ENCODE assay signal across 19 cellular contexts in genomic region chr1:233025566-233025965, GRCh38.
DNase-seq lines count a peak whose midpoint lies in the region; ATAC-seq and TF ChIP-seq lines count a peak whose summit lies in the region.
"Had no signal": no experiment of that assay in that cellular context is flagged by ENCODE, and none has a peak within 500 bp of the region (broad histone marks: within the 10 kb centered on the region; RNA-seq: fewer than 3 reads in every experiment).

No MANE protein-coding gene starts in this region.

- WGBS in H9 (ENCODE audit: extremely low coverage, insufficient read length, low lambda C conversion rate): no CpG with 5 or more reads among the region's 2 CpGs

- H4K20me1 ChIP-seq in H9 (ENCODE audit: control insufficient read depth, insufficient read depth, insufficient read length): no peaks in the 10 kb centered on the region

- no peaks in the 10 kb centered on the region for H3K79me1 ChIP-seq in H9 (ENCODE audit: insufficient read depth, low read depth, low read length, poor library complexity, severe bottlenecking)

- H2AFZ ChIP-seq in H9 (ENCODE audit: low read length): no peak overlapping the region
- H2AFZ ChIP-seq: parathyroid adenoma had no signal

- no peak overlapping the region for H3K4ac ChIP-seq in H9 (ENCODE audit: low read depth, low read length)

- H4K5ac ChIP-seq in H9 (ENCODE audit: insufficient read length, low read depth, low read length): no peak overlapping the region

- no peak overlapping the region for H3K14ac ChIP-seq in H9 (ENCODE audit: insufficient read depth, low read length)

- H3K27me3 Mint-ChIP-seq in chondrocyte (ENCODE audit: low read depth) (no peaks in the 10 kb centered on the region), progenitor cell of endocrine pancreas (peaks cover 11% of the 10 kb centered on the region), H9 (ENCODE audit: low read depth) (no peaks in the 10 kb centered on the region)
- H3K27me3 Mint-ChIP-seq: activated T-helper 17 cell treated with anti-CD3 and anti-CD28 coated beads, Interleukin-2, amount 50 U/mL, for 72 hours; central memory CD8-positive, alpha-beta T cell; IgD-negative memory B cell had no signal

- ATAC-seq in HG03565 (IDR thresholded peaks at IDR 0.05; ENCODE audit: unreplicated experiment) (no peak), GM19463 (IDR thresholded peaks at IDR 0.05; ENCODE audit: unreplicated experiment) (no peak)
- ATAC-seq: activated T-helper 17 cell treated with anti-CD3 and anti-CD28 coated beads, Interleukin-2, amount 50 U/mL, for 72 hours; natural killer cell had no signal

- no peaks in the 10 kb centered on the region for H3K4me1 ChIP-seq in H9 (ENCODE audit: insufficient read depth, low read length)
- H3K4me1 ChIP-seq: parathyroid adenoma had no signal

- H2BK15ac ChIP-seq in H9 (ENCODE audit: low read depth, low read length): no peak overlapping the region

- H3K4me1 Mint-ChIP-seq in chondrocyte (ENCODE audit: low read depth) (peaks cover 4% of the 10 kb centered on the region), progenitor cell of endocrine pancreas (ENCODE audit: low read depth) (peaks cover 9% of the 10 kb centered on the region), H9 (peaks cover 29% of the 10 kb centered on the region in 2 experiments)
- H3K4me1 Mint-ChIP-seq: natural killer cell had no signal

- H2BK5ac ChIP-seq in H9 (ENCODE audit: insufficient read length, low read length): no peak overlapping the region

- no peak overlapping the region for H3K27ac ChIP-seq in H9 (ENCODE audit: insufficient read length, low read depth, low read length)
- H3K27ac ChIP-seq: heart right ventricle, parathyroid adenoma, uterus had no signal

- TF ChIP-seq CTCF in chondrocyte (IDR thresholded peaks at IDR 0.05) (peak; percentile 27), progenitor cell of endocrine pancreas (IDR thresholded peaks at IDR 0.05; ENCODE audit: unreplicated experiment) (peak; percentile 6), H9 (conservative IDR thresholded peaks at IDR 0.05) (no peak)

- H3K27me3 ChIP-seq in H9 (ENCODE audit: insufficient read depth, low read length): no peaks in the 10 kb centered on the region
- H3K27me3 ChIP-seq: heart right ventricle, uterus had no signal

- H3K27ac Mint-ChIP-seq in chondrocyte (ENCODE audit: unreplicated experiment): no peak overlapping the region
- no peak overlapping the region for H3K27ac Mint-ChIP-seq in progenitor cell of endocrine pancreas
- H3K27ac Mint-ChIP-seq in H9: no peak overlapping the region
- H3K27ac Mint-ChIP-seq: natural killer cell; T-helper 2 cell treated with Interferon-gamma antibody and Interleukin-4, amounts not matched to agents 5 μg/mL and 100 μg/mL, for 36 hours had no signal

- H2BK12ac ChIP-seq in H9 (ENCODE audit: insufficient read length, low read depth, low read length): no peak overlapping the region

- H3K9ac ChIP-seq in H9 (ENCODE audit: extremely low read depth, insufficient read length, low read length): no peak overlapping the region
- H3K9ac ChIP-seq: parathyroid adenoma had no signal

- H4K91ac ChIP-seq in H9 (ENCODE audit: insufficient read length, low read depth, low read length): no peak overlapping the region

- no peak overlapping the region for H3T11ph ChIP-seq in H9 (ENCODE audit: low read length)

- no peak overlapping the region for H4K8ac ChIP-seq in H9 (replicated peaks; ENCODE audit: insufficient read length, low read depth, low read length)

- no peaks in the 10 kb centered on the region for H3K9me3 ChIP-seq in H9 (ENCODE audit: control insufficient read depth, low read depth, low read length)
- H3K9me3 ChIP-seq: heart right ventricle, uterus had no signal

- H3K4me3 Mint-ChIP-seq in chondrocyte (ENCODE audit: unreplicated experiment): no peak overlapping the region
- no peak overlapping the region for H3K4me3 Mint-ChIP-seq in progenitor cell of endocrine pancreas (ENCODE audit: low read depth)
- no peak overlapping the region for H3K4me3 Mint-ChIP-seq in H9
- H3K4me3 Mint-ChIP-seq: activated T-helper 17 cell treated with anti-CD3 and anti-CD28 coated beads, Interleukin-2, amount 50 U/mL, for 72 hours; central memory CD8-positive, alpha-beta T cell; IgD-negative memory B cell; natural killer cell; T-helper 2 cell treated with Interferon-gamma antibody and Interleukin-4, amounts not matched to agents 5 μg/mL and 100 μg/mL, for 36 hours had no signal

- H3K4me2 ChIP-seq in H9 (ENCODE audit: insufficient read depth, insufficient read length, low read length): no peak overlapping the region
- H3K4me2 ChIP-seq: smooth muscle cell had no signal

- H3K79me2 ChIP-seq in H9 (ENCODE audit: insufficient read depth, low read length): no peaks in the 10 kb centered on the region
- H3K79me2 ChIP-seq: parathyroid adenoma had no signal

- no peak overlapping the region for H2BK20ac ChIP-seq in H9 (ENCODE audit: low read depth, low read length, poor library complexity, severe bottlenecking)

- no peaks in the 10 kb centered on the region for H3K9me3 Mint-ChIP-seq in chondrocyte (ENCODE audit: low read depth)
- H3K9me3 Mint-ChIP-seq in progenitor cell of endocrine pancreas (ENCODE audit: low read depth): no peaks in the 10 kb centered on the region
- no peaks in the 10 kb centered on the region for H3K9me3 Mint-ChIP-seq in H9
- H3K9me3 Mint-ChIP-seq: activated T-helper 17 cell treated with anti-CD3 and anti-CD28 coated beads, Interleukin-2, amount 50 U/mL, for 72 hours; central memory CD8-positive, alpha-beta T cell; IgD-negative memory B cell; natural killer cell; T-helper 2 cell treated with Interferon-gamma antibody and Interleukin-4, amounts not matched to agents 5 μg/mL and 100 μg/mL, for 36 hours had no signal

- no peak overlapping the region for H3K18ac ChIP-seq in H9 (ENCODE audit: insufficient read length, low read depth, low read length)

- H2BK120ac ChIP-seq in H9 (ENCODE audit: low read depth, low read length, poor library complexity, severe bottlenecking): no peak overlapping the region

- no peak overlapping the region for H2AK5ac ChIP-seq in H9 (ENCODE audit: insufficient read length, low read length)

- DNase-seq in ELR (ENCODE audit: low read depth) (peak; percentile 43), NCI-H510A treated with DMSO at 0.1 percent for 48 hours (lab: John Stamatoyannopoulos, UW) (peak; percentile 91), chondrocyte (ENCODE audit: low spot score) (no peak), progenitor cell of endocrine pancreas (ENCODE audit: low spot score, unreplicated experiment) (no peak), H9 (no peak)
- DNase-seq: activated CD4-positive, CD25-positive, alpha-beta regulatory T cell treated with anti-CD3 and anti-CD28 coated beads, Interleukin-2, amount 50 U/mL, for 72 hours; effector CD8-positive, alpha-beta T cell; natural killer cell; NCI-H1930; uterus had no signal

- H3K23ac ChIP-seq in H9 (ENCODE audit: insufficient read length, low read depth, low read length): no peak overlapping the region

- H3K36me3 Mint-ChIP-seq in chondrocyte (ENCODE audit: low read depth): peaks cover 2% of the 10 kb centered on the region
- peaks cover 4% of the 10 kb centered on the region for H3K36me3 Mint-ChIP-seq in progenitor cell of endocrine pancreas (ENCODE audit: insufficient read depth)
- peaks cover 6 to 10% (median 6%) of the 10 kb centered on the region in 3 experiments for H3K36me3 Mint-ChIP-seq in H9 (ENCODE audit: insufficient read depth in 1 of 3, low read depth in 3 of 3)
- H3K36me3 Mint-ChIP-seq: natural killer cell had no signal

- H3K23me2 ChIP-seq in H9 (ENCODE audit: insufficient read length, low read depth, low read length, poor library complexity, severe bottlenecking): no peaks in the 10 kb centered on the region

- H3K56ac ChIP-seq in H9 (ENCODE audit: insufficient read length, low read depth, low read length): no peak overlapping the region

Comparison
In these comparisons a context has a peak if more than half of its experiments do, and no peak if none do; other contexts are left out.
1. DNase-seq: peak in ELR (single experiment) and NCI-H510A treated with DMSO at 0.1 percent for 48 hours (single experiment); none in chondrocyte (single experiment), progenitor cell of endocrine pancreas (single experiment) and H9 (single experiment).